13 cellular contexts compared by ENCODE assay signal in the genomic region with DNA sequence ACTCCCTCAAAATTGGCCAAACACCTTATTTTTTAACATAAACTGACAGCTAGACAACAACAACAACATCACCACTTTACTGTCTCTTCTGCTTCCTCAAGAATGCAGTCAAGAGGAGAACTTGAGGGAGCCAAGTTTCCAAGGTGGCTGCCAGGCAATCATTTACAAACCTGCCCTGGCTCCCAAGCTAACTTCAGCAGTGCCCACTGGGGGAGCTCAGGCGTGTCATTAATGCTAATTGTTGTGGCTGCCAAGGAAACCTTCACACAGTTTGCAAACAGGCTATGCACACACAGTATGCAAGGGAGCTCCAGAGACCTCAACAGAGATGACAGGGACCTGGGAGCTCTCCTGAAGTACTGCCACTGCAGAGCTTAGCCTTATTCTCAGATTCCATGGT. TPM values are rescaled to one million over a fixed set of nuclear protein-coding genes. Genes with fewer than 3 reads are reported as not detected.
DNase-seq lines count a peak whose midpoint lies in the region; ATAC-seq and TF ChIP-seq lines count a peak whose summit lies in the region.
"Had no signal": no experiment of that assay in that cellular context is flagged by ENCODE, and none has a peak within 500 bp of the region (broad histone marks: within the 10 kb centered on the region; RNA-seq: fewer than 3 reads in every experiment).

No MANE protein-coding gene starts in this region.

- no peak for TF ChIP-seq POLR2A in IMR-90 (IDR thresholded peaks at IDR 0.05; ENCODE audit: low read depth, low read length)

- H4K5ac ChIP-seq in IMR-90 (ENCODE audit: low read depth, low read length) = peak overlapping the region; percentile 29; the same call in 1 of the 2 replicates

- H3K4me3 Mint-ChIP-seq in brain = peak overlapping the region; percentile 79 to 93 (median 86)
- H3K4me3 Mint-ChIP-seq in mesothelial cell of epicardium = no peak overlapping the region
- no peak overlapping the region for H3K4me3 Mint-ChIP-seq in activated T-cell treated with anti-CD3 and anti-CD28 coated beads, Interleukin-2, amount 50 U/mL, for 72 hours
- no peak overlapping the region for H3K4me3 Mint-ChIP-seq in effector memory CD8-positive, alpha-beta T cell
- H3K4me3 Mint-ChIP-seq: activated CD4-positive, alpha-beta memory T cell treated with anti-CD3 and anti-CD28 coated beads, Interleukin-2, amount 10 ng/mL, durations not matched to agents 7 days and 5 days; stimulated activated naive B cell treated with anti-CD40 and anti-IgM and Interleukin-4, amounts not matched to agents 10 μg/mL and 1 μg/mL and 100 μg/mL, for 72 hours had no signal

- no peaks in the 10 kb centered on the region for H3K27me3 ChIP-seq in IMR-90 (ENCODE audit: control insufficient read depth, insufficient read depth, low read length)

- H3K36me3 ChIP-seq in IMR-90 (ENCODE audit: control insufficient read depth, insufficient read depth, low read length) = peaks cover 2% of the 10 kb centered on the region

- no peak overlapping the region for H3K4me3 ChIP-seq in IMR-90 (ENCODE audit: insufficient read depth, low read depth, low read length)
- H3K4me3 ChIP-seq: SK-N-MC had no signal

- peak overlapping the region; percentile 83 for H3K23ac ChIP-seq in IMR-90 (ENCODE audit: low read depth, low read length)

- H3K18ac ChIP-seq in IMR-90 (ENCODE audit: low read depth, low read length) = no peak overlapping the region

- TF ChIP-seq RAD21 in IMR-90 (IDR thresholded peaks at IDR 0.05; ENCODE audit: low read length) = no peak

- POLR2A ChIA-PET in IMR-90 (lab: Charles Lee; ENCODE audit: unreplicated experiment) = no interaction called here

- intact Hi-C loops in IMR-90 (cut with micrococcal nuclease) = no loop called here

- ATAC-seq in IMR-90 (ENCODE audit: low read depth) = no peak
- no peak for ATAC-seq in activated T-cell treated with anti-CD3 and anti-CD28 coated beads, Interleukin-2, amount 50 U/mL, for 72 hours (replicated peaks in 1 of 2)
- no peak for ATAC-seq in HG03457 (IDR thresholded peaks at IDR 0.05; ENCODE audit: unreplicated experiment)
- ATAC-seq in effector memory CD8-positive, alpha-beta T cell (replicated peaks) = no peak
- ATAC-seq: stimulated activated naive B cell treated with anti-CD40 and anti-IgM and Interleukin-4, amounts not matched to agents 10 μg/mL and 1 μg/mL and 100 μg/mL, for 72 hours had no signal

- H3K36me3 Mint-ChIP-seq in brain (peaks cover 19% of the 10 kb centered on the region), mesothelial cell of epicardium (no peaks in the 10 kb centered on the region)
- peaks cover 0 to 1% of the 10 kb centered on the region in 2 donors for H3K36me3 Mint-ChIP-seq in activated T-cell treated with anti-CD3 and anti-CD28 coated beads, Interleukin-2, amount 50 U/mL, for 72 hours (ENCODE audit: insufficient read depth in 2 of 2)
- no peaks in the 10 kb centered on the region for H3K36me3 Mint-ChIP-seq in effector memory CD8-positive, alpha-beta T cell (ENCODE audit: insufficient read depth)

- peaks cover 10% of the 10 kb centered on the region; the same call in 1 of the 2 replicates for H4K20me1 ChIP-seq in IMR-90 (ENCODE audit: insufficient read depth, low read length)

- H2BK15ac ChIP-seq in IMR-90 (ENCODE audit: low read depth, low read length) = no peak overlapping the region

- H3K14ac ChIP-seq in IMR-90 (replicated peaks; ENCODE audit: low read depth, low read length) = peak overlapping the region; percentile 86

- H2AK5ac ChIP-seq in IMR-90 (ENCODE audit: low read depth, low read length) = no peak overlapping the region

- no peaks in the 10 kb centered on the region for H3K9me3 ChIP-seq in IMR-90 (ENCODE audit: control insufficient read depth, insufficient read depth, low read length)

- H3K27ac Mint-ChIP-seq in brain (peak overlapping the region in 4 of 5 experiments; percentile 22 to 88 (median 84)), mesothelial cell of epicardium (peak overlapping the region; percentile 39)
- H3K27ac Mint-ChIP-seq in activated T-cell treated with anti-CD3 and anti-CD28 coated beads, Interleukin-2, amount 50 U/mL, for 72 hours = no peak overlapping the region
- H3K27ac Mint-ChIP-seq in effector memory CD8-positive, alpha-beta T cell = no peak overlapping the region
- H3K27ac Mint-ChIP-seq: activated CD4-positive, alpha-beta memory T cell treated with anti-CD3 and anti-CD28 coated beads, Interleukin-2, amount 10 ng/mL, durations not matched to agents 7 days and 5 days; stimulated activated naive B cell treated with anti-CD40 and anti-IgM and Interleukin-4, amounts not matched to agents 10 μg/mL and 1 μg/mL and 100 μg/mL, for 72 hours had no signal

- no CpG with 5 or more reads among the region's 1 CpG for WGBS in IMR-90 (ENCODE audit: extremely low coverage in 2 of 2, insufficient read length in 1 of 2), 2 experiments

- H4K91ac ChIP-seq in IMR-90 (ENCODE audit: insufficient read depth, low read depth, low read length) = no peak overlapping the region

- H3K4ac ChIP-seq in IMR-90 (ENCODE audit: low read depth, low read length) = no peak overlapping the region; the same call in 1 of the 2 replicates

- dilution Hi-C loops in IMR-90 (cut with HindIII; ENCODE audit: low sequenced_read_pairs, unreplicated experiment) = no loop called here

- H3K79me1 ChIP-seq in IMR-90 (ENCODE audit: low read depth in 1 of 2, low read length in 2 of 2) = peaks cover 18 to 49% of the 10 kb centered on the region in 2 experiments

- peaks cover 13% of the 10 kb centered on the region for H3K9me1 ChIP-seq in IMR-90 (ENCODE audit: insufficient read depth, low read length)

- 0 out of 2 replicates have a peak overlapping the region, but pooled peaks have one; percentile 3 for H3K27ac ChIP-seq in IMR-90 (ENCODE audit: insufficient read depth, low read length)
- H3K27ac ChIP-seq: SK-N-MC had no signal

- 0 out of 2 replicates have a peak overlapping the region, but pooled peaks have one; percentile 48 for H3K9ac ChIP-seq in IMR-90 (ENCODE audit: low read depth, low read length)

- no peak overlapping the region for H2BK20ac ChIP-seq in IMR-90 (ENCODE audit: low read depth, low read length)

- H3K4me2 ChIP-seq in IMR-90 (ENCODE audit: low read depth, low read length) = peak overlapping the region; percentile 39

- peaks cover 5% of the 10 kb centered on the region for H3K4me1 ChIP-seq in IMR-90 (ENCODE audit: control insufficient read depth, insufficient read depth, low read length)

- peaks cover 0 to 3% (median 0%) of the 10 kb centered on the region in 5 experiments for H3K9me3 Mint-ChIP-seq in brain
- no peaks in the 10 kb centered on the region for H3K9me3 Mint-ChIP-seq in mesothelial cell of epicardium
- no peaks in the 10 kb centered on the region for H3K9me3 Mint-ChIP-seq in activated T-cell treated with anti-CD3 and anti-CD28 coated beads, Interleukin-2, amount 50 U/mL, for 72 hours
- no peaks in the 10 kb centered on the region for H3K9me3 Mint-ChIP-seq in effector memory CD8-positive, alpha-beta T cell
- H3K9me3 Mint-ChIP-seq: activated CD4-positive, alpha-beta memory T cell treated with anti-CD3 and anti-CD28 coated beads, Interleukin-2, amount 10 ng/mL, durations not matched to agents 7 days and 5 days had no signal

- H3K4me1 Mint-ChIP-seq in brain (peaks cover 34% of the 10 kb centered on the region), mesothelial cell of epicardium (peaks cover 22% of the 10 kb centered on the region)
- peaks cover 13% of the 10 kb centered on the region for H3K4me1 Mint-ChIP-seq in activated T-cell treated with anti-CD3 and anti-CD28 coated beads, Interleukin-2, amount 50 U/mL, for 72 hours (ENCODE audit: low read depth)
- peaks cover 0 to 11% of the 10 kb centered on the region in 2 donors for H3K4me1 Mint-ChIP-seq in effector memory CD8-positive, alpha-beta T cell (ENCODE audit: low read depth in 2 of 2)

- no peak overlapping the region for H3K56ac ChIP-seq in IMR-90 (ENCODE audit: extremely low read depth, insufficient read depth, low read length)

- TF ChIP-seq CTCF in IMR-90 (conservative IDR thresholded peaks at IDR 0.05; ENCODE audit: low read depth, low read length) (no peak), brain (conservative IDR thresholded peaks at IDR 0.05) (no peak), mesothelial cell of epicardium (IDR thresholded peaks at IDR 0.05; ENCODE audit: unreplicated experiment) (no peak)

- no TSS peak for BruUV-seq in IMR-90 (replicated peaks; lab: Mats Ljungman, UMichigan)

- no peak overlapping the region for H4K8ac ChIP-seq in IMR-90 (ENCODE audit: low read depth in 2 of 2, low read length in 2 of 2)

- no peak overlapping the region for H2BK5ac ChIP-seq in IMR-90 (ENCODE audit: low read depth, low read length, poor library complexity, severe bottlenecking)

- DNase-seq in COLO668 (lab: John Stamatoyannopoulos, UW; ENCODE audit: unreplicated experiment) (peak; percentile 19), IMR-90 (no peak), mesothelial cell of epicardium (ENCODE audit: low spot score in 2 of 2, unreplicated experiment in 2 of 2) (no peak), NCI-H1092 treated with DMSO at 0.1 percent for 48 hours (lab: John Stamatoyannopoulos, UW) (no peak)
- DNase-seq in activated T-cell treated with anti-CD3 and anti-CD28 coated beads, Interleukin-2, amount 50 U/mL, for 72 hours = no peak
- DNase-seq in effector memory CD8-positive, alpha-beta T cell = no peak
- DNase-seq: activated CD4-positive, alpha-beta memory T cell treated with anti-CD3 and anti-CD28 coated beads, Interleukin-2, amount 10 ng/mL, durations not matched to agents 7 days and 5 days; NCI-H1048; stimulated activated naive B cell treated with anti-CD40 and anti-IgM and Interleukin-4, amounts not matched to agents 10 μg/mL and 1 μg/mL and 100 μg/mL, for 72 hours had no signal

- H2BK120ac ChIP-seq in IMR-90 (ENCODE audit: low read depth, low read length) = no peak overlapping the region

- in situ Hi-C loops in IMR-90 (cut with MboI; ENCODE audit: low sequenced_read_pairs) = no loop called here

- no peak overlapping the region for H2AFZ ChIP-seq in IMR-90 (replicated peaks; ENCODE audit: low read length, poor library complexity)

- H2AK9ac ChIP-seq in IMR-90 (replicated peaks; ENCODE audit: low read depth, low read length, poor library complexity) = no peak overlapping the region

- CTCF ChIA-PET in IMR-90 (lab: Yijun Ruan, JAX) = interaction anchor here (0.6 to 1.3 kb wide), 2 partner anchors 12 to 852 kb away, joined by 5 to 6 read pairs; no protein-coding TSS in a partner anchor

- no peaks in the 10 kb centered on the region for H3K27me3 Mint-ChIP-seq in brain
- no peaks in the 10 kb centered on the region for H3K27me3 Mint-ChIP-seq in mesothelial cell of epicardium (ENCODE audit: low read depth)
- peaks cover 65% of the 10 kb centered on the region for H3K27me3 Mint-ChIP-seq in activated T-cell treated with anti-CD3 and anti-CD28 coated beads, Interleukin-2, amount 50 U/mL, for 72 hours (ENCODE audit: low read depth)
- peaks cover 73 to 76% of the 10 kb centered on the region in 2 donors for H3K27me3 Mint-ChIP-seq in effector memory CD8-positive, alpha-beta T cell

RNA-seq across cellular contexts. Expression of gene DZIP1L, which starts 2.1 kb away (rescaled TPM):
- total RNA-seq in IMR-90 (2012; rRNA removed) = 14.7 and 21.4 TPM in 2 replicates
- 10.8 and 12.9 TPM in 2 replicates for polyA plus RNA-seq in IMR-90 (2012; rRNA removed)
- 3.4 and 4.8 TPM in 2 replicates for polyA plus RNA-seq in IMR-90 (2012; cell fraction: cytosol; rRNA removed)
- 39.7 and 52.2 TPM in 2 replicates for polyA plus RNA-seq in IMR-90 (2012; cell fraction: nucleus; rRNA removed; ENCODE audit: low replicate concordance)
- 1.4 TPM for polyA plus RNA-seq in brain (ENCODE audit: insufficient read depth, low read depth, low replicate concordance)
- total RNA-seq in mesothelial cell of epicardium = 24.9 to 26.5 TPM (median 25.1 TPM) in 3 replicates
- total RNA-seq in activated T-cell treated with anti-CD3 and anti-CD28 coated beads, Interleukin-2, amount 50 U/mL, for 72 hours = under 1 TPM; 0.23 to 0.46 TPM

RNA-seq across cellular contexts. Expression of gene A4GNT, which starts 18.9 kb away (rescaled TPM):
- total RNA-seq in IMR-90 (2012; rRNA removed) (not detected in 2 replicates), mesothelial cell of epicardium (not detected in 3 replicates)
- polyA plus RNA-seq in IMR-90 (2012; rRNA removed) (not detected in 2 replicates), brain (ENCODE audit: insufficient read depth, low read depth, low replicate concordance) (not detected)
- not detected in 2 replicates for polyA plus RNA-seq in IMR-90 (2012; cell fraction: cytosol; rRNA removed)
- polyA plus RNA-seq in IMR-90 (2012; cell fraction: nucleus; rRNA removed; ENCODE audit: low replicate concordance) = not detected in 2 replicates
- not detected for total RNA-seq in activated T-cell treated with anti-CD3 and anti-CD28 coated beads, Interleukin-2, amount 50 U/mL, for 72 hours
- total RNA-seq: activated CD4-positive, alpha-beta memory T cell treated with anti-CD3 and anti-CD28 coated beads, Interleukin-2, amount 10 ng/mL, durations not matched to agents 7 days and 5 days; mesenteric fat pad had no signal

Comparison
In these comparisons a context has a peak if more than half of its experiments do, and no peak if none do; other contexts are left out.
1. H3K27ac Mint-ChIP-seq: peak in brain (4 of 5) and mesothelial cell of epicardium (single experiment); none in activated T-cell treated with anti-CD3 and anti-CD28 coated beads, Interleukin-2, amount 50 U/mL, for 72 hours (single experiment) and effector memory CD8-positive, alpha-beta T cell (0 of 2).
2. H3K4me3 Mint-ChIP-seq: peak in brain (5 of 5); none in mesothelial cell of epicardium (single experiment), activated T-cell treated with anti-CD3 and anti-CD28 coated beads, Interleukin-2, amount 50 U/mL, for 72 hours (0 of 2) and effector memory CD8-positive, alpha-beta T cell (0 of 2).
3. RNA of gene DZIP1L, which starts 2.1 kb away (total RNA-seq): 24.9 to 26.5 TPM in mesothelial cell of epicardium and 14.7 to 21.4 TPM in IMR-90; 0.23 to 0.46 TPM in activated T-cell treated with anti-CD3 and anti-CD28 coated beads, Interleukin-2, amount 50 U/mL, for 72 hours; every median in the first group is over 10 times any median in the second.